ENCODE assay signal across 25 cellular contexts in genomic region chr14:75457648-75458165, GRCh38. TPM values are rescaled to one million over a fixed set of nuclear protein-coding genes. Genes with fewer than 3 reads are reported as not detected.
DNase-seq lines count a peak whose midpoint lies in the region; ATAC-seq and TF ChIP-seq lines count a peak whose summit lies in the region.
"Had no signal": no experiment of that assay in that cellular context is flagged by ENCODE, and none has a peak within 500 bp of the region (broad histone marks: within the 10 kb centered on the region; RNA-seq: fewer than 3 reads in every experiment).

No MANE protein-coding gene starts in this region.

- H4K8ac ChIP-seq in trophoblast cell (ENCODE audit: low read depth, low read length), result no peak overlapping the region

- H2BK5ac ChIP-seq in trophoblast cell (ENCODE audit: low read depth, low read length, poor library complexity), result peak overlapping the region; percentile 31

- H3K23ac ChIP-seq in trophoblast cell (ENCODE audit: low read length), result no peak overlapping the region

- peak overlapping the region; percentile 30 for H3K4me2 ChIP-seq in trophoblast cell (ENCODE audit: low read length)
- H3K4me2 ChIP-seq: smooth muscle cell had no signal

- H2BK120ac ChIP-seq in trophoblast cell (ENCODE audit: insufficient read depth, low read length, poor library complexity), result peak overlapping the region; percentile 44

- peak overlapping the region; percentile 66 for H2AK5ac ChIP-seq in trophoblast cell (ENCODE audit: low read length)

- H2BK12ac ChIP-seq in trophoblast cell (ENCODE audit: low read length), result peak overlapping the region; percentile 19

- H3K27me3 ChIP-seq in HL-60 (ENCODE audit: insufficient read depth, poor library complexity, severe bottlenecking) (no peaks in the 10 kb centered on the region), trophoblast cell (ENCODE audit: insufficient read depth, low read length) (no peaks in the 10 kb centered on the region), Peyer's patch (no peaks in the 10 kb centered on the region), thyroid gland (no peaks in the 10 kb centered on the region)
- H3K27me3 ChIP-seq: BLaER1 treated with 17β-estradiol and CSF1 and Interleukin-3, amounts not matched to agents 10 nM and 100 nM; dorsolateral prefrontal cortex; suprapubic skin had no signal

- intact Hi-C loops in thyroid gland (cut with DNase I), result no loop called here

- H3K36me3 ChIP-seq in trophoblast cell (ENCODE audit: control insufficient read depth in 1 of 2, insufficient read depth in 2 of 2, low read length in 2 of 2), result peaks cover 23 to 30% of the 10 kb centered on the region in 2 experiments
- H3K36me3 ChIP-seq in Peyer's patch, result peaks cover 0 to 17% (median 0%) of the 10 kb centered on the region in 3 donors
- peaks cover 0 to 3% of the 10 kb centered on the region in 2 donors for H3K36me3 ChIP-seq in thyroid gland
- H3K36me3 ChIP-seq: prostate gland had no signal

- peaks cover 37 to 45% of the 10 kb centered on the region in 2 experiments for H3K4me1 ChIP-seq in trophoblast cell (ENCODE audit: control insufficient read depth in 1 of 2, insufficient read depth in 2 of 2, low read length in 2 of 2)
- H3K4me1 ChIP-seq in Peyer's patch, result peaks cover 0 to 53% (median 2%) of the 10 kb centered on the region in 4 donors
- peaks cover 36 to 68% of the 10 kb centered on the region in 2 donors for H3K4me1 ChIP-seq in thyroid gland

- ATAC-seq in HG02798 (IDR thresholded peaks at IDR 0.05; ENCODE audit: poor library complexity, unreplicated experiment) (no peak), HG02763 (IDR thresholded peaks at IDR 0.05; ENCODE audit: unreplicated experiment) (no peak)
- ATAC-seq: activated CD8-positive, alpha-beta memory T cell treated with anti-CD3 and anti-CD28 coated beads, Interleukin-2, amount 10 ng/mL, durations not matched to agents 7 days and 5 days; activated naive CD4-positive, alpha-beta T cell treated with anti-CD3 and anti-CD28 coated beads, Interleukin-2, amount 50 U/mL, for 72 hours; HepG2; T-helper 17 cell had no signal

- CTCF ChIA-PET in RWPE1 (lab: Yijun Ruan, JAX), result no interaction called here

- peak overlapping the region; percentile 68 for H3K4ac ChIP-seq in trophoblast cell (ENCODE audit: low read depth, low read length)

- peak overlapping the region; percentile 24 for H3K9ac ChIP-seq in trophoblast cell (ENCODE audit: low read length)

- H2AFZ ChIP-seq in trophoblast cell (ENCODE audit: insufficient read depth, low read length, poor library complexity), result peak overlapping the region; percentile 6

- peaks cover 13% of the 10 kb centered on the region for H3K79me2 ChIP-seq in trophoblast cell (ENCODE audit: control insufficient read depth, insufficient read depth, low read length, poor library complexity)

- no CpG with 5 or more reads among the region's 10 CpGs for WGBS in trophoblast cell (ENCODE audit: extremely low coverage, insufficient coverage, insufficient read length)
- 95 to 97% methylated on average over 10 of the region's 10 CpGs for WGBS in thyroid gland, 2 donors

- POLR2A ChIA-PET in RWPE1 (lab: Yijun Ruan, JAX; ENCODE audit: low non-redundant PET), result no interaction called here

- H3K27ac ChIP-seq in HL-60 (replicated peaks) (peak overlapping the region; percentile 92), RWPE1 (0 out of 2 replicates have a peak overlapping the region, but pooled peaks have one; percentile 31), trophoblast cell (ENCODE audit: low read depth, low read length) (peak overlapping the region; percentile 55), Peyer's patch (no peak overlapping the region), thyroid gland (no peak overlapping the region)
- H3K27ac ChIP-seq: prostate gland, SK-N-MC, suprapubic skin had no signal

- peak overlapping the region; percentile 47 for H3K14ac ChIP-seq in trophoblast cell (ENCODE audit: low read length)

- peak overlapping the region; percentile 45 for H4K91ac ChIP-seq in trophoblast cell (ENCODE audit: low read depth, low read length)

- no peak for TF ChIP-seq POLR2A in Peyer's patch (IDR thresholded peaks at IDR 0.05)
- no peak for TF ChIP-seq POLR2A in thyroid gland (IDR thresholded peaks at IDR 0.05)

- no peak overlapping the region for H4K12ac ChIP-seq in trophoblast cell (ENCODE audit: low read depth, low read length)

- H3K4me3 ChIP-seq in HL-60 (replicated peaks; ENCODE audit: insufficient read depth, low read length) (no peak overlapping the region), trophoblast cell (ENCODE audit: low read depth, low read length) (no peak overlapping the region), Peyer's patch (no peak overlapping the region), thyroid gland (replicated peaks in 1 of 3) (no peak overlapping the region)
- H3K4me3 ChIP-seq: BLaER1 treated with 17β-estradiol and CSF1 and Interleukin-3, amounts not matched to agents 10 nM and 100 nM; dorsolateral prefrontal cortex; prostate gland; SK-N-MC; smooth muscle cell; suprapubic skin had no signal

- H3K9me3 ChIP-seq in trophoblast cell (ENCODE audit: insufficient read depth, low read depth, low read length), result no peaks in the 10 kb centered on the region
- no peaks in the 10 kb centered on the region for H3K9me3 ChIP-seq in Peyer's patch
- H3K9me3 ChIP-seq in thyroid gland, result no peaks in the 10 kb centered on the region
- H3K9me3 ChIP-seq: BLaER1 treated with 17β-estradiol and CSF1 and Interleukin-3, amounts not matched to agents 10 nM and 100 nM; prostate gland; suprapubic skin had no signal

- TF ChIP-seq CTCF in HL-60 (IDR thresholded peaks at IDR 0.05; ENCODE audit: insufficient read depth, low read length) (no peak), RWPE1 (conservative IDR thresholded peaks at IDR 0.05; ENCODE audit: low read depth) (no peak), Peyer's patch (IDR thresholded peaks at IDR 0.05) (no peak), thyroid gland (IDR thresholded peaks at IDR 0.05) (no peak)

- peak overlapping the region; percentile 63 for H3K18ac ChIP-seq in trophoblast cell (ENCODE audit: low read length)

- H3K79me1 ChIP-seq in trophoblast cell (ENCODE audit: low read length), result peaks cover 19% of the 10 kb centered on the region

- DNase-seq in HL-60 (ENCODE audit: low read depth in 1 of 2, low spot score in 1 of 2), result no peak
- DNase-seq in RWPE1 (ENCODE audit: low spot score), result no peak
- peak; percentile 59 for DNase-seq in islet precursor cell
- DNase-seq in trophoblast cell, result peak; percentile 45 to 83
- DNase-seq in Peyer's patch, result no peak
- DNase-seq in thyroid gland, result no peak
- DNase-seq: activated CD4-positive, alpha-beta T cell treated with anti-CD3 and anti-CD28 coated beads, Interleukin-2, amount 50 U/mL, for 1 hour; activated CD8-positive, alpha-beta memory T cell treated with anti-CD3 and anti-CD28 coated beads, Interleukin-2, amount 10 ng/mL, durations not matched to agents 7 days and 5 days; anterior cingulate cortex; COR-L47; DND-41; NCI-H1092 treated with DMSO at 0.1 percent for 48 hours; NCI-H1930; NCI-H526 treated with DMSO at 0.1 percent for 48 hours; T-helper 17 cell had no signal

RNA-seq across cellular contexts. Expression of gene JDP2, which starts 29.9 kb away (rescaled TPM):
- polyA plus RNA-seq in trophoblast cell (2013), result 39.5 and 42.3 TPM in 2 replicates
- total RNA-seq in Peyer's patch, result 100 to 1,000 TPM in 1 of 4 donors, 10 to 100 TPM in 3; 56.7 to 111 (median 67.2) TPM
- 10 to 100 TPM; 24.2 to 54.6 (median 36.3) TPM for total RNA-seq in thyroid gland

Comparison
In these comparisons a context has a peak if more than half of its experiments do, and no peak if none do; other contexts are left out.
1. DNase-seq: peak in islet precursor cell (single experiment) and trophoblast cell (2 of 2); none in HL-60 (0 of 2), RWPE1 (single experiment), Peyer's patch (0 of 3) and thyroid gland (0 of 2).
2. H3K27ac ChIP-seq: peak in HL-60 (single experiment), RWPE1 (single experiment) and trophoblast cell (single experiment); none in Peyer's patch (0 of 4) and thyroid gland (0 of 3).